ENCODE assay signal across 1 cellular context in the genomic region with DNA sequence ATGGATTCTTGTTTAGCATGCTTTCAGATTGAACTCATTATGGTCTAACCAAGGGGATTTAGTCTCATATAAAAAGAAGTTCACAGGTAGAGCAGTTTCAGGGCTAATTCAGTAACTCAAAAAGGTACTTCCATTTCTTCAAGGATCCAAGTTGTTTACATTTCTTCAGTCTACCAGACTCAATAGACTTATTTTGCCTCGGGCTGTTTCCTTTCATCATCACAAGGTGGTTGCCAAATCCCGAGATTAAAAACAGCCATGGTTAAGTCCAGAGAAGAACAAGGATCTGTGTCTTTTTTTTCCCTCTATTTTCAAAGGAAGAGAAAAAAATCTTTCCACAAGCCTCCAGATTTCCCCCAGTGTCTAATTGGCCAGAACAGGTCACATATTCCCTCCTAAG.
TF ChIP-seq lines count a peak whose summit lies in the region.

No MANE protein-coding gene starts in this region.

TF ChIP-seq in K562, 482 proteins besides CTCF, POLR2A, EP300 and RAD21 (continued from another document):
- TF ChIP-seq, protein P1, sequence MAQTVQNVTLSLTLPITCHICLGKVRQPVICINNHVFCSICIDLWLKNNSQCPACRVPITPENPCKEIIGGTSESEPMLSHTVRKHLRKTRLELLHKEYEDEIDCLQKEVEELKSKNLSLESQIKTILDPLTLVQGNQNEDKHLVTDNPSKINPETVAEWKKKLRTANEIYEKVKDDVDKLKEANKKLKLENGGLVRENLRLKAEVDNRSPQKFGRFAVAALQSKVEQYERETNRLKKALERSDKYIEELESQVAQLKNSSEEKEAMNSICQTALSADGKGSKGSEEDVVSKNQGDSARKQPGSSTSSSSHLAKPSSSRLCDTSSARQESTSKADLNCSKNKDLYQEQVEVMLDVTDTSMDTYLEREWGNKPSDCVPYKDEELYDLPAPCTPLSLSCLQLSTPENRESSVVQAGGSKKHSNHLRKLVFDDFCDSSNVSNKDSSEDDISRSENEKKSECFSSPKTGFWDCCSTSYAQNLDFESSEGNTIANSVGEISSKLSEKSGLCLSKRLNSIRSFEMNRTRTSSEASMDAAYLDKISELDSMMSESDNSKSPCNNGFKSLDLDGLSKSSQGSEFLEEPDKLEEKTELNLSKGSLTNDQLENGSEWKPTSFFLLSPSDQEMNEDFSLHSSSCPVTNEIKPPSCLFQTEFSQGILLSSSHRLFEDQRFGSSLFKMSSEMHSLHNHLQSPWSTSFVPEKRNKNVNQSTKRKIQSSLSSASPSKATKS (CRISPR knock-in tag; IDR thresholded peaks at IDR 0.05): no peak
